ENCODE assay signal across 8 cellular contexts in genomic region chr6:8064638-8065518, GRCh38. TPM values are rescaled to one million over a fixed set of nuclear protein-coding genes. Genes with fewer than 3 reads are reported as not detected.
A peak's percentile ranks its signal among the peaks of the same experiment; 100 is the strongest.
DNase-seq lines count a peak whose midpoint lies in the region; ATAC-seq, FAIRE-seq and TF ChIP-seq lines count a peak whose summit lies in the region.

No MANE protein-coding gene starts in this region.

- peak overlapping the region; percentile 56 for H3K27ac Mint-ChIP-seq in Calu3 (ENCODE audit: unreplicated experiment)
- H3K27ac Mint-ChIP-seq in naive thymus-derived CD8-positive, alpha-beta T cell: peak overlapping the region; percentile 95 to 98 (median 96)

- no peaks in the 10 kb centered on the region for H3K9me3 ChIP-seq in HUES64 (ENCODE audit: insufficient read depth, low read depth, low read length)

- TF ChIP-seq POLR2A in H54 (IDR thresholded peaks at IDR 0.05; ENCODE audit: low read depth, low read length): no peak

- H3K27ac ChIP-seq in HUES64 (ENCODE audit: low read depth, low read length) (peak overlapping the region; percentile 52), caudate nucleus (ENCODE audit: low read depth, low read length) (peak overlapping the region; percentile 75)

- peak overlapping the region; percentile 86 for H3K4me3 ChIP-seq in HUES64 (ENCODE audit: low read length)

- BruUV-seq in Calu3 (replicated peaks; lab: Mats Ljungman, UMichigan): no TSS peak

- POLR2A ChIA-PET in naive thymus-derived CD8-positive, alpha-beta T cell (lab: Charles Lee): interaction anchor here (1.1 kb wide), 3 partner anchors 8 to 38 kb away, joined by 3 to 13 read pairs (median 3); partner anchors contain the start of gene EEF1E1

- 0 out of 2 replicates have a peak overlapping the region, but pooled peaks have one; percentile 4 for H3K9ac ChIP-seq in HUES64 (ENCODE audit: low read depth, low read length)

- WGBS in HUES64: 77% methylated on average over 6 of the region's 7 CpGs

- CTCF ChIA-PET in Calu3 (lab: Charles Lee): interaction anchor here (0.6 to 1.6 kb wide), 3 partner anchors 38 to 201 kb away, joined by 3 to 5 read pairs (median 4); partner anchors contain the start of gene EEF1E1

- TF ChIP-seq CTCF in Calu3 (IDR thresholded peaks at IDR 0.05; ENCODE audit: unreplicated experiment): no peak

- no peaks in the 10 kb centered on the region for H3K27me3 Mint-ChIP-seq in Calu3 (ENCODE audit: unreplicated experiment)
- no peaks in the 10 kb centered on the region for H3K27me3 Mint-ChIP-seq in naive thymus-derived CD8-positive, alpha-beta T cell

- peaks cover 24% of the 10 kb centered on the region for H3K36me3 ChIP-seq in HUES64 (ENCODE audit: insufficient read depth, low read length)

- peaks cover 10% of the 10 kb centered on the region for H3K36me3 Mint-ChIP-seq in Calu3 (ENCODE audit: insufficient read depth, unreplicated experiment)
- peaks cover 0 to 19% (median 2%) of the 10 kb centered on the region in 3 donors for H3K36me3 Mint-ChIP-seq in naive thymus-derived CD8-positive, alpha-beta T cell

- FAIRE-seq in H54 (lab: Jason Lieb, UNC): no peak

- ATAC-seq in naive thymus-derived CD8-positive, alpha-beta T cell: no peak
- no peak for ATAC-seq in HG02973 (IDR thresholded peaks at IDR 0.05; ENCODE audit: unreplicated experiment)
- ATAC-seq in HG03469 (IDR thresholded peaks at IDR 0.05; ENCODE audit: unreplicated experiment): no peak
- ATAC-seq in HG03095 (IDR thresholded peaks at IDR 0.05; ENCODE audit: unreplicated experiment): no peak

- intact Hi-C loops in Calu3 (cut with micrococcal nuclease; ENCODE audit: unreplicated experiment): loop anchor here (2.0 to 5.0 kb wide), 2 partner anchors 20 to 168 kb away; no protein-coding TSS in a partner anchor

- DNase-seq in Calu3: no peak
- DNase-seq in caudate nucleus (lab: John Stamatoyannopoulos, UW): peak in 1 of 61 donors; percentile 17
- no peak for DNase-seq in naive thymus-derived CD8-positive, alpha-beta T cell
- no peak for DNase-seq in H54 (ENCODE audit: insufficient read length, low spot score)

- no peaks in the 10 kb centered on the region for H3K4me1 Mint-ChIP-seq in Calu3 (ENCODE audit: low read depth, unreplicated experiment)
- peaks cover 9 to 29% (median 18%) of the 10 kb centered on the region in 4 donors for H3K4me1 Mint-ChIP-seq in naive thymus-derived CD8-positive, alpha-beta T cell

- no peaks in the 10 kb centered on the region for H3K9me3 Mint-ChIP-seq in Calu3 (ENCODE audit: low read depth, unreplicated experiment)
- no peaks in the 10 kb centered on the region for H3K9me3 Mint-ChIP-seq in naive thymus-derived CD8-positive, alpha-beta T cell

- peak overlapping the region; percentile 89 for H3K4me3 Mint-ChIP-seq in Calu3 (ENCODE audit: low read depth, unreplicated experiment)
- peak overlapping the region; percentile 89 to 96 (median 95) for H3K4me3 Mint-ChIP-seq in naive thymus-derived CD8-positive, alpha-beta T cell

- H3K4me1 ChIP-seq in HUES64 (ENCODE audit: insufficient read depth, low read length): peaks cover 10% of the 10 kb centered on the region

- no peaks in the 10 kb centered on the region for H3K27me3 ChIP-seq in HUES64 (ENCODE audit: insufficient read depth, low read length)

RNA-seq across cellular contexts. Expression of gene BLOC1S5, which starts 0.7 kb away (rescaled TPM):
- total RNA-seq in Calu3 (2022): 8.0 and 10.5 TPM in 2 replicates
- 14.7 TPM for polyA plus RNA-seq in HUES64 (2013, experiment 1 of 2)
- 22.8 TPM for polyA plus RNA-seq in HUES64 (2013, experiment 2 of 2)
- 10 to 100 TPM; 23.5 to 24.7 TPM for total RNA-seq in naive thymus-derived CD8-positive, alpha-beta T cell
- 10 to 100 TPM; 28.5 to 33.7 (median 32.8) TPM for polyA plus RNA-seq in naive thymus-derived CD8-positive, alpha-beta T cell

RNA-seq across cellular contexts. Expression of gene EEF1E1, which starts 37.5 kb away (rescaled TPM):
- total RNA-seq in Calu3 (2022): 38.8 and 41.5 TPM in 2 replicates
- 107 TPM for polyA plus RNA-seq in HUES64 (2013, experiment 1 of 2)
- 112 TPM for polyA plus RNA-seq in HUES64 (2013, experiment 2 of 2)
- 10 to 100 TPM; 25.2 to 28.6 TPM for total RNA-seq in naive thymus-derived CD8-positive, alpha-beta T cell
- 10 to 100 TPM; 55.5 to 62.0 (median 57.9) TPM for polyA plus RNA-seq in naive thymus-derived CD8-positive, alpha-beta T cell
